In the genomic region with DNA sequence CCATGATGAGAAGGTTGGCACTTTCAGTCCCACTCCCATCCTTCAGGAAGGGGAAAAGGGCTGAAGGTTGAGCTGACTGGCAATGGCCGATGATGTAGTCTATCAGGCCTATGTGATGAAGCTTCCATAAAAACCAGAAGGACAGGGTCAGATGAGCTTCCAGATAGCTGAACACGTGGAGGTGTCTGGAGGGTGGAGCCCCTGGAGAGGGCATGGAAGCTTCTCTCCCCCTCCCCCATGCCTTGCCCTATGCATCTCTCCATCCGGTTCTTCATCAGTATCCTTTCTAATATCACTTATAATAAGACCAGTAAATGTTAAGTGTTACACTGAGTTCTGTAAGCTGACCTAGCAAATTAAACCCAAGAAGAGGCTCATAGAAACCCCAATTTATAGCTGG, we compare ENCODE assay signal across 29 cellular contexts. TPM values are rescaled to one million over a fixed set of nuclear protein-coding genes. Genes with fewer than 3 reads are reported as not detected.
A peak's percentile ranks its signal among the peaks of the same experiment; 100 is the strongest.
DNase-seq lines count a peak whose midpoint lies in the region; ATAC-seq and TF ChIP-seq lines count a peak whose summit lies in the region.
"Had no signal": no experiment of that assay in that cellular context is flagged by ENCODE, and none has a peak within 500 bp of the region (broad histone marks: within the 10 kb centered on the region; RNA-seq: fewer than 3 reads in every experiment).

No MANE protein-coding gene starts in this region.

- in situ Hi-C loops in KBM-7 (cut with MboI; ENCODE audit: low pct_unique_long_range_greater_than_20kb, low sequenced_read_pairs), result no loop called here

- CTCF ChIA-PET in activated CD4-positive, alpha-beta T cell treated with anti-CD3 and anti-CD28 coated beads for 36 hours (lab: Charles Lee), result interaction anchor here (0.5 to 1.8 kb wide), 3 partner anchors 21 to 117 kb away, joined by 3 to 5 read pairs (median 5); no protein-coding TSS in a partner anchor

- H3K9me3 Mint-ChIP-seq in activated CD4-positive, alpha-beta T cell treated with anti-CD3 and anti-CD28 coated beads for 36 hours (ENCODE audit: low read depth), result no peaks in the 10 kb centered on the region
- H3K9me3 Mint-ChIP-seq in IgD-negative memory B cell, result no peaks in the 10 kb centered on the region
- no peaks in the 10 kb centered on the region for H3K9me3 Mint-ChIP-seq in endodermal cell
- no peaks in the 10 kb centered on the region for H3K9me3 Mint-ChIP-seq in stimulated activated effector memory CD8-positive, alpha-beta T cell treated with anti-CD3 and anti-CD28 coated beads, Interleukin-12 subunit alpha, Interleukin-12 subunit beta, amount 100 ng/mL, for 72 hours
- H3K9me3 Mint-ChIP-seq: activated CD8-positive, alpha-beta T cell treated with anti-CD3 and anti-CD28 coated beads for 36 hours; activated naive CD4-positive, alpha-beta T cell treated with anti-CD3 and anti-CD28 coated beads, Interleukin-2, amount 10 ng/mL, durations not matched to agents 7 days and 5 days; dendritic cell treated with granulocyte-macrophage colony-stimulating factor and Interleukin-4, amounts not matched to agents 40 ng/mL and 50 ng/mL, for 4 days had no signal

- no peak overlapping the region for H3K27ac ChIP-seq in endodermal cell (ENCODE audit: low read depth, low read length)
- H3K27ac ChIP-seq: 22Rv1 had no signal

- 81 to 100% methylated on average over 1 to 3 of the region's 3 CpGs for WGBS in endodermal cell (ENCODE audit: insufficient coverage in 1 of 2, insufficient read length in 1 of 2), 2 experiments

- H3K27me3 Mint-ChIP-seq in activated CD4-positive, alpha-beta T cell treated with anti-CD3 and anti-CD28 coated beads for 36 hours, result no peaks in the 10 kb centered on the region
- H3K27me3 Mint-ChIP-seq in IgD-negative memory B cell, result no peaks in the 10 kb centered on the region
- H3K27me3 Mint-ChIP-seq in endodermal cell (ENCODE audit: insufficient read depth), result no peaks in the 10 kb centered on the region
- H3K27me3 Mint-ChIP-seq: activated CD8-positive, alpha-beta T cell treated with anti-CD3 and anti-CD28 coated beads for 36 hours; dendritic cell treated with granulocyte-macrophage colony-stimulating factor and Interleukin-4, amounts not matched to agents 40 ng/mL and 50 ng/mL, for 4 days; naive thymus-derived CD4-positive, alpha-beta T cell had no signal

- no peaks in the 10 kb centered on the region for H3K27me3 ChIP-seq in endodermal cell (ENCODE audit: control insufficient read depth, insufficient read depth, low read length, poor library complexity, severe bottlenecking)

- DNase-seq in activated CD4-positive, alpha-beta T cell treated with anti-CD3 and anti-CD28 coated beads for 36 hours, result no peak
- no peak for DNase-seq in activated CD4-positive, alpha-beta T cell treated with anti-CD3 and anti-CD28 coated beads, Interleukin-2, amount 50 U/mL, for 4 hours
- DNase-seq in endodermal cell (peak; percentile 31), KBM-7 (no peak), posterior cingulate gyrus (no peak)
- DNase-seq in stimulated activated effector memory CD8-positive, alpha-beta T cell treated with anti-CD3 and anti-CD28 coated beads, Interleukin-12 subunit alpha, Interleukin-12 subunit beta, amount 100 ng/mL, for 72 hours (ENCODE audit: low spot score in 2 of 2), result no peak
- DNase-seq: activated CD8-positive, alpha-beta T cell treated with anti-CD3 and anti-CD28 coated beads for 36 hours; activated naive CD4-positive, alpha-beta T cell treated with anti-CD3 and anti-CD28 coated beads, Interleukin-2, amount 10 ng/mL, durations not matched to agents 7 days and 5 days; activated T-cell treated with anti-CD3 and anti-CD28 coated beads, Interleukin-2, amount 50 U/mL, for 48 hours; anterior cingulate cortex; caudate nucleus; GDM1; glutamatergic neuron; kidney glomerular epithelial cell; mesendoderm; naive thymus-derived CD4-positive, alpha-beta T cell; NCI-H1694; NCI-H2171 treated with DMSO at 0.1 percent for 48 hours; NCI-H524; PC-3; SIG-M5; stimulated activated CD4-positive, alpha-beta T cell treated with anti-CD3 and anti-CD28 coated beads, Interleukin-12 subunit alpha, Interleukin-12 subunit beta, amount 100 ng/mL, for 4 hours; stimulated activated CD4-positive, alpha-beta T cell treated with anti-CD3 and anti-CD28 coated beads, Interleukin-4, amount 100 ng/mL, for 24 hours; stimulated activated naive CD4-positive, alpha-beta T cell treated with Interleukin-2 at 50 U/mL for 16 hours had no signal

- ATAC-seq in activated CD4-positive, alpha-beta T cell treated with anti-CD3 and anti-CD28 coated beads for 36 hours, result no peak
- ATAC-seq in stimulated activated effector memory CD8-positive, alpha-beta T cell treated with anti-CD3 and anti-CD28 coated beads, Interleukin-12 subunit alpha, Interleukin-12 subunit beta, amount 100 ng/mL, for 72 hours, result no peak
- no peak for ATAC-seq in HG03571 (IDR thresholded peaks at IDR 0.05; ENCODE audit: unreplicated experiment)
- ATAC-seq: activated CD4-positive, CD25-positive, alpha-beta regulatory T cell treated with anti-CD3 and anti-CD28 coated beads, Interleukin-2, amount 50 U/mL, for 24 hours; activated CD8-positive, alpha-beta T cell treated with anti-CD3 and anti-CD28 coated beads for 36 hours; naive thymus-derived CD4-positive, alpha-beta T cell; PC-3 had no signal

- no peak for TF ChIP-seq CTCF in endodermal cell (conservative IDR thresholded peaks at IDR 0.05)

- H3K4me3 Mint-ChIP-seq in activated CD4-positive, alpha-beta T cell treated with anti-CD3 and anti-CD28 coated beads for 36 hours, result no peak overlapping the region
- no peak overlapping the region for H3K4me3 Mint-ChIP-seq in IgD-negative memory B cell
- no peak overlapping the region for H3K4me3 Mint-ChIP-seq in endodermal cell
- H3K4me3 Mint-ChIP-seq in stimulated activated effector memory CD8-positive, alpha-beta T cell treated with anti-CD3 and anti-CD28 coated beads, Interleukin-12 subunit alpha, Interleukin-12 subunit beta, amount 100 ng/mL, for 72 hours, result no peak overlapping the region
- H3K4me3 Mint-ChIP-seq: activated CD8-positive, alpha-beta T cell treated with anti-CD3 and anti-CD28 coated beads for 36 hours; activated naive CD4-positive, alpha-beta T cell treated with anti-CD3 and anti-CD28 coated beads, Interleukin-2, amount 10 ng/mL, durations not matched to agents 7 days and 5 days; dendritic cell treated with granulocyte-macrophage colony-stimulating factor and Interleukin-4, amounts not matched to agents 40 ng/mL and 50 ng/mL, for 4 days; naive thymus-derived CD4-positive, alpha-beta T cell had no signal

- POLR2A ChIA-PET in activated CD4-positive, alpha-beta T cell treated with anti-CD3 and anti-CD28 coated beads for 36 hours (lab: Charles Lee), result no interaction called here

- peak overlapping the region; percentile 43 for H3K27ac Mint-ChIP-seq in activated CD4-positive, alpha-beta T cell treated with anti-CD3 and anti-CD28 coated beads for 36 hours
- peak overlapping the region in 2 of 3 donors; percentile 25 to 65 for H3K27ac Mint-ChIP-seq in IgD-negative memory B cell
- no peak overlapping the region for H3K27ac Mint-ChIP-seq in endodermal cell
- H3K27ac Mint-ChIP-seq in stimulated activated effector memory CD8-positive, alpha-beta T cell treated with anti-CD3 and anti-CD28 coated beads, Interleukin-12 subunit alpha, Interleukin-12 subunit beta, amount 100 ng/mL, for 72 hours, result peak overlapping the region; percentile 89
- H3K27ac Mint-ChIP-seq: activated naive CD4-positive, alpha-beta T cell treated with anti-CD3 and anti-CD28 coated beads, Interleukin-2, amount 10 ng/mL, durations not matched to agents 7 days and 5 days; dendritic cell treated with granulocyte-macrophage colony-stimulating factor and Interleukin-4, amounts not matched to agents 40 ng/mL and 50 ng/mL, for 4 days had no signal

- no peak overlapping the region for H3K9ac ChIP-seq in endodermal cell (ENCODE audit: extremely low read depth, low read length, poor library complexity, severe bottlenecking)

- H3K36me3 ChIP-seq in endodermal cell (ENCODE audit: control insufficient read depth, insufficient read depth, low read length), result peaks cover 21% of the 10 kb centered on the region

- peaks cover 4% of the 10 kb centered on the region for H3K4me1 Mint-ChIP-seq in activated CD4-positive, alpha-beta T cell treated with anti-CD3 and anti-CD28 coated beads for 36 hours
- H3K4me1 Mint-ChIP-seq in IgD-negative memory B cell (peaks cover 18 to 28% (median 22%) of the 10 kb centered on the region in 3 donors), endodermal cell (peaks cover 28% of the 10 kb centered on the region)
- peaks cover 34% of the 10 kb centered on the region for H3K4me1 Mint-ChIP-seq in stimulated activated effector memory CD8-positive, alpha-beta T cell treated with anti-CD3 and anti-CD28 coated beads, Interleukin-12 subunit alpha, Interleukin-12 subunit beta, amount 100 ng/mL, for 72 hours

- peaks cover 4% of the 10 kb centered on the region for H3K4me1 ChIP-seq in endodermal cell (ENCODE audit: control insufficient read depth, insufficient read depth, low read length)

- peaks cover 2% of the 10 kb centered on the region for H3K36me3 Mint-ChIP-seq in activated CD4-positive, alpha-beta T cell treated with anti-CD3 and anti-CD28 coated beads for 36 hours (ENCODE audit: low read depth)
- H3K36me3 Mint-ChIP-seq in IgD-negative memory B cell (peaks cover 2% of the 10 kb centered on the region), endodermal cell (ENCODE audit: low read depth) (peaks cover 19% of the 10 kb centered on the region)
- peaks cover 57% of the 10 kb centered on the region for H3K36me3 Mint-ChIP-seq in stimulated activated effector memory CD8-positive, alpha-beta T cell treated with anti-CD3 and anti-CD28 coated beads, Interleukin-12 subunit alpha, Interleukin-12 subunit beta, amount 100 ng/mL, for 72 hours

- no peaks in the 10 kb centered on the region for H3K9me3 ChIP-seq in endodermal cell (ENCODE audit: control insufficient read depth, low read length)

- H3K4me3 ChIP-seq in endodermal cell (ENCODE audit: low read length), result no peak overlapping the region

- intact Hi-C loops in activated CD4-positive, alpha-beta T cell treated with anti-CD3 and anti-CD28 coated beads for 36 hours (cut with DNase I, micrococcal nuclease), result no loop called here
- intact Hi-C loops in posterior cingulate gyrus (cut with DNase I), result no loop called here

RNA-seq across cellular contexts. Expression of a gene that starts 32.6 kb away (rescaled TPM):
- 10 to 100 TPM; 23.2 to 29.6 TPM for total RNA-seq in activated CD4-positive, alpha-beta T cell treated with anti-CD3 and anti-CD28 coated beads for 36 hours
- polyA plus RNA-seq in IgD-negative memory B cell, result 19.3 TPM
- total RNA-seq in endodermal cell, result 10 to 100 TPM; 25.0 to 28.7 TPM
- polyA plus RNA-seq in endodermal cell (2013, experiment 1 of 2), result 19.6 TPM
- 18.3 TPM for polyA plus RNA-seq in endodermal cell (2013, experiment 2 of 2)

RNA-seq across cellular contexts. Expression of a gene that starts 58.0 kb away (rescaled TPM):
- 10 to 100 TPM; 44.5 to 47.1 TPM for total RNA-seq in activated CD4-positive, alpha-beta T cell treated with anti-CD3 and anti-CD28 coated beads for 36 hours
- polyA plus RNA-seq in IgD-negative memory B cell, result 55.1 TPM
- total RNA-seq in endodermal cell, result 10 to 100 TPM; 62.9 to 92.6 TPM
- polyA plus RNA-seq in endodermal cell (2013, experiment 1 of 2), result 29.4 TPM
- polyA plus RNA-seq in endodermal cell (2013, experiment 2 of 2), result 31.1 TPM
